ENCODE assay signal across 12 cellular contexts in genomic region chr12:31578632-31579031, GRCh38. TPM values are rescaled to one million over a fixed set of nuclear protein-coding genes. Genes with fewer than 3 reads are reported as not detected.
A peak's percentile ranks its signal among the peaks of the same experiment; 100 is the strongest.
DNase-seq lines count a peak whose midpoint lies in the region; TF ChIP-seq lines count a peak whose summit lies in the region.
"Had no signal": no experiment of that assay in that cellular context is flagged by ENCODE, and none has a peak within 500 bp of the region (broad histone marks: within the 10 kb centered on the region; RNA-seq: fewer than 3 reads in every experiment).

No MANE protein-coding gene starts in this region.

- TF ChIP-seq POLR2A in vagina (IDR thresholded peaks at IDR 0.05) = no peak

- no peak overlapping the region for H3K9ac ChIP-seq in subcutaneous abdominal adipose tissue (ENCODE audit: low read length in 5 of 5)

- H3K4me3 ChIP-seq in subcutaneous abdominal adipose tissue (ENCODE audit: low read depth in 1 of 5, low read length in 5 of 5) (no peak overlapping the region), vagina (no peak overlapping the region)

- H3K27me3 ChIP-seq in subcutaneous abdominal adipose tissue (ENCODE audit: control insufficient read depth in 5 of 5, insufficient read depth in 4 of 5, low read length in 5 of 5) = no peaks in the 10 kb centered on the region
- no peaks in the 10 kb centered on the region for H3K27me3 ChIP-seq in vagina
- H3K27me3 ChIP-seq: neutrophil had no signal

- H3K36me3 ChIP-seq in subcutaneous abdominal adipose tissue (ENCODE audit: control insufficient read depth in 5 of 5, insufficient read depth in 5 of 5, low read length in 5 of 5) (no peaks in the 10 kb centered on the region), vagina (no peaks in the 10 kb centered on the region)
- H3K36me3 ChIP-seq: neutrophil had no signal

- intact Hi-C loops in vagina (cut with DNase I) = no loop called here

- H3K4me1 ChIP-seq in subcutaneous abdominal adipose tissue (ENCODE audit: control insufficient read depth in 5 of 5, insufficient read depth in 5 of 5, low read length in 5 of 5) = peaks cover 2 to 25% (median 15%) of the 10 kb centered on the region in 5 donors
- H3K4me1 ChIP-seq in vagina = peaks cover 21% of the 10 kb centered on the region

- H3K27ac ChIP-seq in subcutaneous abdominal adipose tissue (ENCODE audit: low read depth, low read length) = peak overlapping the region; percentile 19
- no peak overlapping the region for H3K27ac ChIP-seq in vagina
- H3K27ac ChIP-seq: 22Rv1, neutrophil had no signal

- no peaks in the 10 kb centered on the region for H3K9me3 ChIP-seq in subcutaneous abdominal adipose tissue (ENCODE audit: control insufficient read depth in 5 of 5, low read length in 5 of 5)
- H3K9me3 ChIP-seq in vagina = no peaks in the 10 kb centered on the region
- H3K9me3 ChIP-seq: neutrophil had no signal

- TF ChIP-seq CTCF in vagina (IDR thresholded peaks at IDR 0.05) = no peak

- peak; percentile 13 for DNase-seq in DMS 273 (lab: John Stamatoyannopoulos, UW; ENCODE audit: unreplicated experiment)
- no peak for DNase-seq in DMS 273 treated with DMSO at 0.1 percent for 48 hours (lab: John Stamatoyannopoulos, UW)
- peak; percentile 87 for DNase-seq in NCI-H446 treated with DMSO at 0.1 percent for 48 hours (lab: John Stamatoyannopoulos, UW)
- peak; percentile 61 for DNase-seq in foreskin melanocyte
- DNase-seq in vagina (ENCODE audit: extremely low spot score in 2 of 2) = no peak
- DNase-seq in NCI-H187 (lab: John Stamatoyannopoulos, UW) = no peak
- DNase-seq in NCI-H2081 (lab: John Stamatoyannopoulos, UW) = no peak
- DNase-seq: DND-41, NCI-H1417 treated with DMSO at 0.1 percent for 48 hours had no signal

RNA-seq across cellular contexts. Expression of gene DENND5B, which starts 12.3 kb away (rescaled TPM):
- total RNA-seq in vagina = 25.3 TPM

Comparison
In these comparisons a context has a peak if more than half of its experiments do, and no peak if none do; other contexts are left out.
1. DNase-seq: peak in DMS 273 (single experiment), NCI-H446 treated with DMSO at 0.1 percent for 48 hours (single experiment) and foreskin melanocyte (single experiment); none in DMS 273 treated with DMSO at 0.1 percent for 48 hours (single experiment), vagina (0 of 2), NCI-H187 (0 of 2) and NCI-H2081 (0 of 2).